Comparison of ENCODE assay signal across 13 cellular contexts in genomic region chr14:49464885-49465284, GRCh38.
DNase-seq lines count a peak whose midpoint lies in the region; TF ChIP-seq lines count a peak whose summit lies in the region.
"Had no signal": no experiment of that assay in that cellular context is flagged by ENCODE, and none has a peak within 500 bp of the region (broad histone marks: within the 10 kb centered on the region; RNA-seq: fewer than 3 reads in every experiment).

No MANE protein-coding gene starts in this region.

- no peaks in the 10 kb centered on the region for H3K4me1 ChIP-seq in Karpas-422 (ENCODE audit: low read length)
- no peaks in the 10 kb centered on the region for H3K4me1 ChIP-seq in mesendoderm (ENCODE audit: control insufficient read depth, low read depth, low read length)

- H3K27ac ChIP-seq in Karpas-422 (ENCODE audit: low read length) (no peak overlapping the region), mesendoderm (ENCODE audit: low read depth, low read length) (no peak overlapping the region)

- peak; percentile 11 for DNase-seq in ELR (ENCODE audit: low read depth)
- peak; percentile 52 for DNase-seq in Karpas-422
- no peak for DNase-seq in astrocyte of the spinal cord (ENCODE audit: low read depth, low spot score)
- peak; percentile 75 for DNase-seq in mesendoderm
- no peak for DNase-seq in HPDE6-E6E7 (ENCODE audit: extremely low spot score)
- no peak for DNase-seq in activated CD4-positive, alpha-beta T cell treated with anti-CD3 and anti-CD28 coated beads, Interleukin-2, amount 50 U/mL, for 48 hours
- DNase-seq in activated naive CD4-positive, alpha-beta T cell treated with anti-CD3 and anti-CD28 coated beads for 36 hours: no peak
- DNase-seq: activated B cell treated with CpG ODN at 0.5 μM for 24 hours; activated T-cell treated with anti-CD3 and anti-CD28 coated beads, Interleukin-2, amount 50 U/mL, for 24 hours; caudate nucleus; NCI-H2107; SHP77; stimulated activated CD4-positive, alpha-beta T cell treated with anti-CD3 and anti-CD28 coated beads, Interleukin-15, amount 100 ng/mL, for 24 hours had no signal

- H3K18ac ChIP-seq in mesendoderm (ENCODE audit: low read length): no peak overlapping the region

- no peaks in the 10 kb centered on the region for H3K79me1 ChIP-seq in mesendoderm (ENCODE audit: low read length)

- H3K4me1 Mint-ChIP-seq in activated naive CD4-positive, alpha-beta T cell treated with anti-CD3 and anti-CD28 coated beads for 36 hours (ENCODE audit: low read depth): no peaks in the 10 kb centered on the region
- H3K4me1 Mint-ChIP-seq: activated B cell treated with CpG ODN at 0.5 μM for 24 hours had no signal

- no peak overlapping the region for H3K9ac ChIP-seq in Karpas-422 (ENCODE audit: low read length)
- H3K9ac ChIP-seq in mesendoderm (ENCODE audit: low read length): no peak overlapping the region

- H3K9me3 Mint-ChIP-seq in activated naive CD4-positive, alpha-beta T cell treated with anti-CD3 and anti-CD28 coated beads for 36 hours: no peaks in the 10 kb centered on the region
- H3K9me3 Mint-ChIP-seq: activated B cell treated with CpG ODN at 0.5 μM for 24 hours; activated T-cell treated with anti-CD3 and anti-CD28 coated beads, Interleukin-2, amount 50 U/mL, for 24 hours had no signal

- no peak overlapping the region for H2AK5ac ChIP-seq in mesendoderm (ENCODE audit: low read length)

- no peak overlapping the region for H3K4me3 Mint-ChIP-seq in activated naive CD4-positive, alpha-beta T cell treated with anti-CD3 and anti-CD28 coated beads for 36 hours
- H3K4me3 Mint-ChIP-seq: activated B cell treated with CpG ODN at 0.5 μM for 24 hours; activated T-cell treated with anti-CD3 and anti-CD28 coated beads, Interleukin-2, amount 50 U/mL, for 24 hours had no signal

- H4K20me1 ChIP-seq in Karpas-422 (ENCODE audit: insufficient read depth, low read depth, low read length): no peaks in the 10 kb centered on the region

- H3K9me3 ChIP-seq in Karpas-422 (ENCODE audit: low read length): no peaks in the 10 kb centered on the region

- H3K9me2 ChIP-seq in Karpas-422 (replicated peaks; ENCODE audit: insufficient read depth, low read length): no peaks in the 10 kb centered on the region

- no peak overlapping the region for H2BK15ac ChIP-seq in mesendoderm (replicated peaks; ENCODE audit: low read depth)

- no peak overlapping the region for H2BK5ac ChIP-seq in mesendoderm (ENCODE audit: low read length)

- no peak overlapping the region for H3K4ac ChIP-seq in mesendoderm (ENCODE audit: low read depth, low read length)

- in situ Hi-C loops in astrocyte of the spinal cord (cut with HindIII; ENCODE audit: low sequenced_read_pairs): no loop called here

- no peak overlapping the region for H3K4me3 ChIP-seq in Karpas-422 (ENCODE audit: low read length)
- no peak overlapping the region for H3K4me3 ChIP-seq in astrocyte of the spinal cord (ENCODE audit: low read depth, low read length)
- no peak overlapping the region for H3K4me3 ChIP-seq in mesendoderm (ENCODE audit: low read length)

- no CpG with 5 or more reads among the region's 1 CpG for WGBS in mesendoderm (ENCODE audit: extremely low coverage, insufficient coverage, low lambda C conversion rate)

- H3K27me3 Mint-ChIP-seq in activated naive CD4-positive, alpha-beta T cell treated with anti-CD3 and anti-CD28 coated beads for 36 hours (ENCODE audit: low read depth): peaks cover 3% of the 10 kb centered on the region

- peak; percentile 24 for TF ChIP-seq CTCF in astrocyte of the spinal cord (IDR thresholded peaks at IDR 0.05; ENCODE audit: low read depth, low read length)

- no peak overlapping the region for H3K4me2 ChIP-seq in Karpas-422 (ENCODE audit: low read depth, low read length, poor library complexity, severe bottlenecking)
- no peak overlapping the region for H3K4me2 ChIP-seq in mesendoderm (ENCODE audit: low read length)

- no peak overlapping the region for H2AFZ ChIP-seq in Karpas-422 (ENCODE audit: low read length)

- H3K27me3 ChIP-seq in Karpas-422 (ENCODE audit: low read length) (no peaks in the 10 kb centered on the region), mesendoderm (ENCODE audit: insufficient read depth, low read length, poor library complexity) (no peaks in the 10 kb centered on the region)

- H2BK120ac ChIP-seq in mesendoderm (ENCODE audit: low read depth, low read length): no peak overlapping the region

- H3K36me3 ChIP-seq in Karpas-422 (ENCODE audit: insufficient read depth, low read length): no peaks in the 10 kb centered on the region
- no peaks in the 10 kb centered on the region for H3K36me3 ChIP-seq in mesendoderm (ENCODE audit: control insufficient read depth, insufficient read depth, low read length)

- no peak overlapping the region for H3K56ac ChIP-seq in mesendoderm (ENCODE audit: low read length)

- no peaks in the 10 kb centered on the region for H3K36me3 Mint-ChIP-seq in activated naive CD4-positive, alpha-beta T cell treated with anti-CD3 and anti-CD28 coated beads for 36 hours (ENCODE audit: low read depth)

- no peak overlapping the region for H4K8ac ChIP-seq in mesendoderm (ENCODE audit: low read depth, low read length)

- H3K79me2 ChIP-seq in Karpas-422 (ENCODE audit: low read length) (no peaks in the 10 kb centered on the region), mesendoderm (ENCODE audit: control insufficient read depth, insufficient read depth, low read length) (no peaks in the 10 kb centered on the region)

- H3K27ac Mint-ChIP-seq in activated naive CD4-positive, alpha-beta T cell treated with anti-CD3 and anti-CD28 coated beads for 36 hours: no peak overlapping the region
- H3K27ac Mint-ChIP-seq: activated B cell treated with CpG ODN at 0.5 μM for 24 hours; activated T-cell treated with anti-CD3 and anti-CD28 coated beads, Interleukin-2, amount 50 U/mL, for 24 hours had no signal

- CTCF ChIA-PET in activated naive CD4-positive, alpha-beta T cell treated with anti-CD3 and anti-CD28 coated beads for 36 hours (lab: Charles Lee): interaction anchor here (0.7 to 8.1 kb wide), 2 partner anchors 10 to 32 kb away, joined by 4 to 144 read pairs; no protein-coding TSS in a partner anchor

- intact Hi-C loops in activated naive CD4-positive, alpha-beta T cell treated with anti-CD3 and anti-CD28 coated beads for 36 hours (cut with micrococcal nuclease): loop anchor here (5.0 kb wide), 1 partner anchor 652 kb away; the partner anchor contains the start of gene VCPKMT

- H3K23ac ChIP-seq in mesendoderm (ENCODE audit: low read length): no peak overlapping the region

- H4K5ac ChIP-seq in mesendoderm (ENCODE audit: low read length): no peak overlapping the region

Comparison
In these comparisons a context has a peak if more than half of its experiments do, and no peak if none do; other contexts are left out.
1. DNase-seq: peak in ELR (single experiment), Karpas-422 (single experiment) and mesendoderm (single experiment); none in astrocyte of the spinal cord (single experiment), HPDE6-E6E7 (single experiment), activated CD4-positive, alpha-beta T cell treated with anti-CD3 and anti-CD28 coated beads, Interleukin-2, amount 50 U/mL, for 48 hours (0 of 2) and activated naive CD4-positive, alpha-beta T cell treated with anti-CD3 and anti-CD28 coated beads for 36 hours (single experiment).